ENCODE assay signal across 16 cellular contexts in the genomic region with DNA sequence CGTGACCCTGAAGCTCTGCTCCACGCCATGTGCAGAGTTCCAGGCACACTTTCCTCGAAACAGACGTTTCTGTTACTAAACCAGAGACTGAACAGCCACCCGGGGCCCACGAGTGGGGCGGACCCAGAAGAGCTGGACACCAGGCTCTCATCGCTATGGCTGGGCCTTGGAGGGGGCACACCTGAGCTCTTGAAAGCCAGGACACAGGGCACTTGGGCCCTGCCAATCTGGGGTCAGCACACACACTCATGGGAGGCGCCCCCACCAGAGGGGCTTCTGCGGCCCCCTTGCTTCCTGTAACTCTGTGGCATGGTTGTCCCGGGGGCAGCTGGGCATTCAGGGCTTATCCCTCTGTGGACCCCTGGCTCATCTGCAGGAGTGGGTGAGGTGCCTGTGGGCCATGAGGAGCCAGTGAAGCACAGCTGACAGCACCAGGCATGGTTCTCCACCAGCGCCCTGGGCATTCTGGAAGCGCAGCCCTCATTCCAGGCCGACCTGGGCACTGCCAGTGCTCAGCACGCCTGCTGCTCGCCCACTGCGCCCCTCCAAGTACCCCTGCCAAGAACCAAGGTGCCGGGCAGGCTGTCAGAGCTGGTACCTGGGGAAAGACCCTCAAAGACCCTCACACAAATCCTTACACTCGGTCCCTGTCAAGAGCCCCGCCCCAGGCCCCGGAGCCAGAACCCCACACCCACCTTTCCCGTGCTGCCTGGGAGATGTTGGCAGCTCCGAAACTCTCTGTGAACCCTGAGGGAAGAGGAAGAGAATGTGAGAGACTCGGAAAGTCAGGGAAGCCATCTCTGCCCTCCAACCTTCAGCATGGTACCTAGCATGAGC.
DNase-seq lines count a peak whose midpoint lies in the region; ATAC-seq and TF ChIP-seq lines count a peak whose summit lies in the region.
"Had no signal": no experiment of that assay in that cellular context is flagged by ENCODE, and none has a peak within 500 bp of the region (broad histone marks: within the 10 kb centered on the region; RNA-seq: fewer than 3 reads in every experiment).

No MANE protein-coding gene starts in this region.

- no peaks in the 10 kb centered on the region for H3K9me3 Mint-ChIP-seq in activated CD8-positive, alpha-beta memory T cell treated with anti-CD3 and anti-CD28 coated beads, Interleukin-2, amount 10 ng/mL, durations not matched to agents 7 days and 5 days (ENCODE audit: low read depth)
- no peaks in the 10 kb centered on the region for H3K9me3 Mint-ChIP-seq in effector memory CD8-positive, alpha-beta T cell
- H3K9me3 Mint-ChIP-seq in progenitor cell of endocrine pancreas (ENCODE audit: low read depth): no peaks in the 10 kb centered on the region

- no peak for ATAC-seq in activated CD8-positive, alpha-beta memory T cell treated with anti-CD3 and anti-CD28 coated beads, Interleukin-2, amount 10 ng/mL, durations not matched to agents 7 days and 5 days
- no peak for ATAC-seq in T-helper 17 cell
- ATAC-seq in effector memory CD8-positive, alpha-beta T cell (replicated peaks): no peak
- no peak for ATAC-seq in HG03108 (IDR thresholded peaks at IDR 0.05; ENCODE audit: unreplicated experiment)
- ATAC-seq in GM18498 (IDR thresholded peaks at IDR 0.05; ENCODE audit: unreplicated experiment): no peak
- no peak for ATAC-seq in HG03135 (IDR thresholded peaks at IDR 0.05; ENCODE audit: unreplicated experiment)
- ATAC-seq: right cardiac atrium had no signal

- H3K4me1 Mint-ChIP-seq in activated CD8-positive, alpha-beta memory T cell treated with anti-CD3 and anti-CD28 coated beads, Interleukin-2, amount 10 ng/mL, durations not matched to agents 7 days and 5 days: peaks cover 26% of the 10 kb centered on the region
- H3K4me1 Mint-ChIP-seq in T-helper 17 cell: peaks cover 30% of the 10 kb centered on the region
- H3K4me1 Mint-ChIP-seq in effector memory CD8-positive, alpha-beta T cell (ENCODE audit: low read depth in 2 of 2): peaks cover 44 to 53% of the 10 kb centered on the region in 2 donors
- H3K4me1 Mint-ChIP-seq in progenitor cell of endocrine pancreas (ENCODE audit: low read depth): no peaks in the 10 kb centered on the region

- peak overlapping the region; percentile 87 for H3K27ac Mint-ChIP-seq in activated CD8-positive, alpha-beta memory T cell treated with anti-CD3 and anti-CD28 coated beads, Interleukin-2, amount 10 ng/mL, durations not matched to agents 7 days and 5 days
- peak overlapping the region; percentile 94 for H3K27ac Mint-ChIP-seq in T-helper 17 cell
- H3K27ac Mint-ChIP-seq in effector memory CD8-positive, alpha-beta T cell: peak overlapping the region; percentile 98 to 99
- peak overlapping the region; percentile 13 for H3K27ac Mint-ChIP-seq in progenitor cell of endocrine pancreas

- H3K36me3 Mint-ChIP-seq in activated CD8-positive, alpha-beta memory T cell treated with anti-CD3 and anti-CD28 coated beads, Interleukin-2, amount 10 ng/mL, durations not matched to agents 7 days and 5 days: peaks cover 36% of the 10 kb centered on the region
- H3K36me3 Mint-ChIP-seq in T-helper 17 cell (ENCODE audit: low read depth): peaks cover 8% of the 10 kb centered on the region
- H3K36me3 Mint-ChIP-seq in effector memory CD8-positive, alpha-beta T cell (ENCODE audit: insufficient read depth): peaks cover 82% of the 10 kb centered on the region
- H3K36me3 Mint-ChIP-seq in progenitor cell of endocrine pancreas (ENCODE audit: insufficient read depth): peaks cover 13% of the 10 kb centered on the region

- no peaks in the 10 kb centered on the region for H3K27me3 Mint-ChIP-seq in activated CD8-positive, alpha-beta memory T cell treated with anti-CD3 and anti-CD28 coated beads, Interleukin-2, amount 10 ng/mL, durations not matched to agents 7 days and 5 days
- H3K27me3 Mint-ChIP-seq in T-helper 17 cell (no peaks in the 10 kb centered on the region), progenitor cell of endocrine pancreas (no peaks in the 10 kb centered on the region)
- no peaks in the 10 kb centered on the region for H3K27me3 Mint-ChIP-seq in effector memory CD8-positive, alpha-beta T cell

- DNase-seq in activated CD8-positive, alpha-beta memory T cell treated with anti-CD3 and anti-CD28 coated beads, Interleukin-2, amount 10 ng/mL, durations not matched to agents 7 days and 5 days: no peak
- DNase-seq in activated CD8-positive, alpha-beta memory T cell treated with anti-CD3 and anti-CD28 coated beads, Interleukin-2, amount 50 U/mL, for 48 hours: no peak
- DNase-seq in T-helper 17 cell (no peak), progenitor cell of endocrine pancreas (ENCODE audit: low spot score, unreplicated experiment) (no peak)
- DNase-seq in effector memory CD8-positive, alpha-beta T cell: no peak
- DNase-seq: C1 segment of cervical spinal cord, DMS153, IMR-90, NCI-H1417 treated with DMSO at 0.1 percent for 48 hours, NCI-H510A treated with DMSO at 0.1 percent for 48 hours, Peyer's patch, uterus had no signal

- TF ChIP-seq CTCF in progenitor cell of endocrine pancreas (IDR thresholded peaks at IDR 0.05; ENCODE audit: unreplicated experiment): no peak

- CTCF ChIA-PET in activated CD8-positive, alpha-beta memory T cell treated with anti-CD3 and anti-CD28 coated beads, Interleukin-2, amount 10 ng/mL, durations not matched to agents 7 days and 5 days (lab: Charles Lee): interaction anchor here (0.7 to 2.8 kb wide), 14 partner anchors 10 to 353 kb away, joined by 3 to 15 read pairs (median 4); no protein-coding TSS in a partner anchor

- H3K9me3 ChIP-seq in T-helper 17 cell (ENCODE audit: control insufficient read depth, low read length, poor library complexity, severe bottlenecking): no peaks in the 10 kb centered on the region
- H3K9me3 ChIP-seq: Peyer's patch, uterus had no signal

- peak overlapping the region; percentile 47 for H3K4me3 Mint-ChIP-seq in activated CD8-positive, alpha-beta memory T cell treated with anti-CD3 and anti-CD28 coated beads, Interleukin-2, amount 10 ng/mL, durations not matched to agents 7 days and 5 days
- H3K4me3 Mint-ChIP-seq in T-helper 17 cell: peak overlapping the region; percentile 77
- peak overlapping the region; percentile 86 to 94 for H3K4me3 Mint-ChIP-seq in effector memory CD8-positive, alpha-beta T cell
- no peak overlapping the region for H3K4me3 Mint-ChIP-seq in progenitor cell of endocrine pancreas (ENCODE audit: low read depth)

Comparison
In these comparisons a context has a peak if more than half of its experiments do, and no peak if none do; other contexts are left out.
1. H3K27ac Mint-ChIP-seq: peak in every context shown above with its lines; median percentile 98 in effector memory CD8-positive, alpha-beta T cell; 94 in T-helper 17 cell; 87 in activated CD8-positive, alpha-beta memory T cell treated with anti-CD3 and anti-CD28 coated beads, Interleukin-2, amount 10 ng/mL, durations not matched to agents 7 days and 5 days; 13 in progenitor cell of endocrine pancreas.